In the genomic region with DNA sequence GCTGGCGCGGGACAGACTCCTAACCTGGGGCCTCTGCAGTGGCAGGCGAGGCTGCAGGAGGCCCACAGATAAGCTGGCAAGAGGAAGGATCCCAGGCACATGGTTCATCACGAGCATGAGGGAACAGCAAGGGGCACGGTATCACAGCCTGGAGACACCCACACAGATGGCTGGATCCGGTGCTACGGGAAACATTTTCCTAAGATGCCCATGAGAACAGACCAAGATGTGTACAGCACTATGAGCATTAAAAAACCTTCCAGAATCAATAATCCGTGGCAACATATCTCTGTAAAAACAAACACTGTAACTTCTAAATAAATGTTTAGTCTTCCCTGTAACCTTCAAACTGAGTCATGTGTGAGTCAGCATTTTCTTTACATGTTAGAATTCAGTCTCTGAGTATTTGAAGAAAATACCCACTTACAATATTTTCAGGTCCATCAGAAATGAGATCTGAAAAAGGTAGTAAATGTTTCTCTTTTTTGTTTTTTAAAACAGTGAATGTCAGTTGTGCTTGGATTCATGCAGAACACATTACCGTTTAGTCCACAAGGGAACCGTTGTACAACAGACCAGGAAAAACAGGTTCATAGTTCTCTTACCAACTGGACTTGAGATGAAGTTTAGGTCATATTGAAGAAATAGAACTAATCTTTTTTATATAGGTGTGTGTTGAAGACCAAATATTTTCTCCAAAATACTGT, we compare ENCODE assay signal across 2 cellular contexts.
TF ChIP-seq lines count a peak whose summit lies in the region.

No MANE protein-coding gene starts in this region.

TF ChIP-seq in A549, 52 proteins besides CTCF, POLR2A, EP300 and RAD21 (continued from another document):
- TF ChIP-seq MAX (IDR thresholded peaks at IDR 0.05) (peak; percentile 82), FOXS1 (CRISPR knock-in tag; IDR thresholded peaks at IDR 0.05) (no peak), E2F6 (IDR thresholded peaks at IDR 0.05; ENCODE audit: borderline replicate concordance, low read depth) (peak; percentile 73), SMC3 (IDR thresholded peaks at IDR 0.05) (peak; percentile 18; the same call in 1 of the 3 replicates), JUN (IDR thresholded peaks at IDR 0.05) (0 out of 5 replicates have a peak, but pooled peaks have one; percentile 22 to 31), NFE2L2 (conservative IDR thresholded peaks at IDR 0.05; ENCODE audit: low read length) (peak; percentile 85), FOSL2 (IDR thresholded peaks at IDR 0.05) (peak; percentile 53; the same call in 1 of the 2 replicates), FOSL2 (CRISPR knock-in tag; IDR thresholded peaks at IDR 0.05) (peak; percentile 84), HOXA7 (CRISPR knock-in tag; IDR thresholded peaks at IDR 0.05) (no peak), SREBF2 (IDR thresholded peaks at IDR 0.05) (no peak)
TF ChIP-seq in A549: peak in this region for 9.

TF ChIP-seq in HepG2, 621 proteins besides CTCF, POLR2A, EP300 and RAD21 (continued from another document):
- TF ChIP-seq NFE2L2 (IDR thresholded peaks at IDR 0.05; ENCODE audit: low read length) (peak; percentile 93), MAFK (conservative IDR thresholded peaks at IDR 0.05 in 1 of 2, IDR thresholded peaks at IDR 0.05 in 1 of 2; ENCODE audit: low read length in 2 of 2) (peak; percentile 92 to 96), MAFF (IDR thresholded peaks at IDR 0.05; ENCODE audit: low read depth, low read length) (peak; percentile 87), MXD3 (CRISPR knock-in tag; IDR thresholded peaks at IDR 0.05) (no peak)
- TF ChIP-seq, protein P1, sequence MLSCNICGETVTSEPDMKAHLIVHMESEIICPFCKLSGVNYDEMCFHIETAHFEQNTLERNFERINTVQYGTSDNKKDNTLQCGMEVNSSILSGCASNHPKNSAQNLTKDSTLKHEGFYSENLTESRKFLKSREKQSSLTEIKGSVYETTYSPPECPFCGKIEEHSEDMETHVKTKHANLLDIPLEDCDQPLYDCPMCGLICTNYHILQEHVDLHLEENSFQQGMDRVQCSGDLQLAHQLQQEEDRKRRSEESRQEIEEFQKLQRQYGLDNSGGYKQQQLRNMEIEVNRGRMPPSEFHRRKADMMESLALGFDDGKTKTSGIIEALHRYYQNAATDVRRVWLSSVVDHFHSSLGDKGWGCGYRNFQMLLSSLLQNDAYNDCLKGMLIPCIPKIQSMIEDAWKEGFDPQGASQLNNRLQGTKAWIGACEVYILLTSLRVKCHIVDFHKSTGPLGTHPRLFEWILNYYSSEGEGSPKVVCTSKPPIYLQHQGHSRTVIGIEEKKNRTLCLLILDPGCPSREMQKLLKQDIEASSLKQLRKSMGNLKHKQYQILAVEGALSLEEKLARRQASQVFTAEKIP (CRISPR knock-in tag; IDR thresholded peaks at IDR 0.05; ENCODE audit: borderline replicate concordance): no peak
TF ChIP-seq in HepG2: peak in this region for 4.
